Comparison of ENCODE assay signal across 1 cellular context in genomic region chr15:98663606-98664005, GRCh38.
TF ChIP-seq lines count a peak whose summit lies in the region.

No MANE protein-coding gene starts in this region.

TF ChIP-seq in GM23338, 12 proteins besides CTCF, POLR2A, EP300 and RAD21:
- TF ChIP-seq ZNF462 (CRISPR knock-in tag; IDR thresholded peaks at IDR 0.05) (no peak), POLR2AphosphoS5 (IDR thresholded peaks at IDR 0.05; ENCODE audit: low read depth) (no peak)
